Comparison of ENCODE assay signal across 8 cellular contexts in genomic region chr9:109497193-109498165, GRCh38. TPM values are rescaled to one million over a fixed set of nuclear protein-coding genes. Genes with fewer than 3 reads are reported as not detected.
DNase-seq lines count a peak whose midpoint lies in the region; ATAC-seq and TF ChIP-seq lines count a peak whose summit lies in the region.

No MANE protein-coding gene starts in this region.

- H3K36me3 ChIP-seq in endocrine pancreas (ENCODE audit: control insufficient read depth, insufficient read depth, low read length): no peaks in the 10 kb centered on the region
- H3K36me3 ChIP-seq in neural progenitor cell: no peaks in the 10 kb centered on the region
- no peaks in the 10 kb centered on the region for H3K36me3 ChIP-seq in CD8-positive, alpha-beta memory T cell (ENCODE audit: insufficient read depth, low read length)

- H3K27me3 Mint-ChIP-seq in neural progenitor cell (ENCODE audit: insufficient read depth, low read depth): peaks cover 63% of the 10 kb centered on the region
- H3K27me3 Mint-ChIP-seq in CD8-positive, alpha-beta memory T cell: peaks cover 22 to 60% of the 10 kb centered on the region in 2 donors

- peak overlapping the region; percentile 84 for H3K4me3 Mint-ChIP-seq in neural progenitor cell
- no peak overlapping the region for H3K4me3 Mint-ChIP-seq in CD8-positive, alpha-beta memory T cell

- peaks cover 14% of the 10 kb centered on the region for H3K4me1 Mint-ChIP-seq in neural progenitor cell
- H3K4me1 Mint-ChIP-seq in CD8-positive, alpha-beta memory T cell: peaks cover 0 to 4% (median 0%) of the 10 kb centered on the region in 3 donors

- H3K79me2 ChIP-seq in neural progenitor cell (ENCODE audit: low read depth): no peaks in the 10 kb centered on the region

- H3K27me3 ChIP-seq in endocrine pancreas (ENCODE audit: control insufficient read depth, insufficient read depth, low read length): no peaks in the 10 kb centered on the region
- H3K27me3 ChIP-seq in neural progenitor cell: peaks cover 80% of the 10 kb centered on the region
- peaks cover 5% of the 10 kb centered on the region for H3K27me3 ChIP-seq in CD8-positive, alpha-beta memory T cell (ENCODE audit: insufficient read depth, low read length, poor library complexity, severe bottlenecking)

- POLR2A ChIA-PET in CD8-positive, alpha-beta memory T cell (lab: Charles Lee): no interaction called here

- no peak for TF ChIP-seq CTCF in neural progenitor cell (IDR thresholded peaks at IDR 0.05)

- peak overlapping the region; percentile 84 for H2AFZ ChIP-seq in neural progenitor cell (replicated peaks)

- DNase-seq in D341Med (ENCODE audit: low spot score): peak; percentile 67
- DNase-seq in NCI-H345 (lab: John Stamatoyannopoulos, UW): peak; percentile 59
- DNase-seq in neural progenitor cell (ENCODE audit: low spot score): peak; percentile 49
- no peak for DNase-seq in CD8-positive, alpha-beta memory T cell

- CTCF ChIA-PET in CD8-positive, alpha-beta memory T cell (lab: Charles Lee): no interaction called here

- H3K9ac ChIP-seq in endocrine pancreas (ENCODE audit: control insufficient read depth, insufficient read depth, low read length) (peak overlapping the region; percentile 76), neural progenitor cell (no peak overlapping the region)

- no peak overlapping the region for H3K27ac Mint-ChIP-seq in neural progenitor cell
- no peak overlapping the region for H3K27ac Mint-ChIP-seq in CD8-positive, alpha-beta memory T cell

- ATAC-seq in GM21717 (IDR thresholded peaks at IDR 0.05; ENCODE audit: unreplicated experiment) (no peak), HG03460 (IDR thresholded peaks at IDR 0.05; ENCODE audit: unreplicated experiment) (no peak), GM21390 (IDR thresholded peaks at IDR 0.05; ENCODE audit: unreplicated experiment) (no peak)

- H3K27ac ChIP-seq in neural progenitor cell: no peak overlapping the region
- no peak overlapping the region for H3K27ac ChIP-seq in CD8-positive, alpha-beta memory T cell (ENCODE audit: low read depth, low read length)

- H3F3A ChIP-seq in neural progenitor cell (ENCODE audit: low read depth): peaks cover 13% of the 10 kb centered on the region

- H3K4me1 ChIP-seq in endocrine pancreas (ENCODE audit: control insufficient read depth, insufficient read depth, low read length) (peaks cover 10% of the 10 kb centered on the region), neural progenitor cell (no peaks in the 10 kb centered on the region)
- no peaks in the 10 kb centered on the region for H3K4me1 ChIP-seq in CD8-positive, alpha-beta memory T cell (ENCODE audit: insufficient read depth, low read length)

- no peaks in the 10 kb centered on the region for H3K9me3 ChIP-seq in endocrine pancreas (ENCODE audit: control insufficient read depth, low read length)
- no peaks in the 10 kb centered on the region for H3K9me3 ChIP-seq in neural progenitor cell (ENCODE audit: low read depth)
- no peaks in the 10 kb centered on the region for H3K9me3 ChIP-seq in CD8-positive, alpha-beta memory T cell (ENCODE audit: low read length)

- no peaks in the 10 kb centered on the region for H3K9me3 Mint-ChIP-seq in neural progenitor cell
- peaks cover 0 to 7% (median 3%) of the 10 kb centered on the region in 5 donors for H3K9me3 Mint-ChIP-seq in CD8-positive, alpha-beta memory T cell

- H4K20me1 ChIP-seq in neural progenitor cell (ENCODE audit: low read depth): peaks cover 6% of the 10 kb centered on the region

- H3K36me3 Mint-ChIP-seq in neural progenitor cell: no peaks in the 10 kb centered on the region
- peaks cover 0 to 5% (median 0%) of the 10 kb centered on the region in 3 donors for H3K36me3 Mint-ChIP-seq in CD8-positive, alpha-beta memory T cell

- H3K4me2 ChIP-seq in neural progenitor cell: peak overlapping the region; percentile 85

- peak overlapping the region; percentile 69 for H3K4me3 ChIP-seq in endocrine pancreas (ENCODE audit: control insufficient read depth, insufficient read depth, low read length)
- peak overlapping the region; percentile 61 for H3K4me3 ChIP-seq in neural progenitor cell
- no peak overlapping the region for H3K4me3 ChIP-seq in CD8-positive, alpha-beta memory T cell (ENCODE audit: low read length)

RNA-seq across cellular contexts. Expression of gene PTPN3, which starts 0.6 kb away (rescaled TPM):
- 2.2 and 2.4 TPM in 2 replicates for total RNA-seq in neural progenitor cell (ENCODE audit: low replicate concordance)
- under 1 TPM; 0.29 to 0.48 TPM for total RNA-seq in CD8-positive, alpha-beta memory T cell
- polyA plus RNA-seq in CD8-positive, alpha-beta memory T cell: not detected

Comparison
In these comparisons a context has a peak if more than half of its experiments do, and no peak if none do; other contexts are left out.
1. DNase-seq: peak in D341Med (single experiment), NCI-H345 (single experiment) and neural progenitor cell (single experiment); none in CD8-positive, alpha-beta memory T cell (0 of 5).